In genomic region chr5:40431734-40432133, GRCh38 we compare ENCODE assay signal across 20 cellular contexts.
"Had no signal": no experiment of that assay in that cellular context is flagged by ENCODE, and none has a peak within 500 bp of the region (broad histone marks: within the 10 kb centered on the region; RNA-seq: fewer than 3 reads in every experiment).

No MANE protein-coding gene starts in this region.

- H3K4me1 Mint-ChIP-seq: nephron progenitor cell had no signal

- H3K36me3 Mint-ChIP-seq: mesothelial cell of epicardium; naive thymus-derived CD8-positive, alpha-beta T cell; stimulated activated memory B cell treated with anti-CD40 and anti-IgM and Interleukin-4, amounts not matched to agents 10 μg/mL and 1 μg/mL and 100 μg/mL, for 72 hours had no signal

- H3K4me3 ChIP-seq: gastrocnemius medialis, left lung, prostate gland, sigmoid colon, spleen, suprapubic skin, vagina had no signal

- H3K9me3 ChIP-seq: gastrocnemius medialis, left lung, prostate gland, sigmoid colon, spleen, suprapubic skin, vagina had no signal

- ATAC-seq: gastrocnemius medialis; left lung; naive thymus-derived CD8-positive, alpha-beta T cell; right cardiac atrium; stimulated activated memory B cell treated with anti-CD40 and anti-IgM and Interleukin-4, amounts not matched to agents 10 μg/mL and 1 μg/mL and 100 μg/mL, for 72 hours; stimulated activated naive CD8-positive, alpha-beta T cell treated with anti-CD3 and anti-CD28 coated beads, Interleukin-15, Interleukin-2, amounts not matched to agents 100 U/mL and 50 U/mL, for 24 hours had no signal

- H3K27ac ChIP-seq: gastrocnemius medialis, left lung, prostate gland, sigmoid colon, suprapubic skin, vagina had no signal

- H3K27me3 ChIP-seq: gastrocnemius medialis, left lung, sigmoid colon, spleen, suprapubic skin, vagina had no signal

- H3K4me1 ChIP-seq: gastrocnemius medialis, prostate gland, sigmoid colon had no signal

- H3K27ac Mint-ChIP-seq: mesothelial cell of epicardium; stimulated activated memory B cell treated with anti-CD40 and anti-IgM and Interleukin-4, amounts not matched to agents 10 μg/mL and 1 μg/mL and 100 μg/mL, for 72 hours had no signal

- DNase-seq: cortex of kidney; gastrocnemius medialis; head of caudate nucleus; kidney; left lung; mesenchymal stem cell; naive thymus-derived CD8-positive, alpha-beta T cell; nephron progenitor cell; nucleus accumbens; right cardiac atrium; sigmoid colon; spleen; stimulated activated CD4-positive, alpha-beta T cell treated with anti-CD3 and anti-CD28 coated beads, Interleukin-4, amount 100 ng/mL, for 4 hours; stimulated activated naive CD8-positive, alpha-beta T cell treated with anti-CD3 and anti-CD28 coated beads, Interleukin-15, Interleukin-2, amounts not matched to agents 100 U/mL and 50 U/mL, for 24 hours; trophoblast cell had no signal

- H3K9me3 Mint-ChIP-seq: mesothelial cell of epicardium; naive thymus-derived CD8-positive, alpha-beta T cell; nephron progenitor cell; stimulated activated memory B cell treated with anti-CD40 and anti-IgM and Interleukin-4, amounts not matched to agents 10 μg/mL and 1 μg/mL and 100 μg/mL, for 72 hours had no signal

- H3K27me3 Mint-ChIP-seq: naive thymus-derived CD8-positive, alpha-beta T cell; stimulated activated memory B cell treated with anti-CD40 and anti-IgM and Interleukin-4, amounts not matched to agents 10 μg/mL and 1 μg/mL and 100 μg/mL, for 72 hours had no signal

- H3K4me3 Mint-ChIP-seq: mesothelial cell of epicardium; naive thymus-derived CD8-positive, alpha-beta T cell; nephron progenitor cell; stimulated activated memory B cell treated with anti-CD40 and anti-IgM and Interleukin-4, amounts not matched to agents 10 μg/mL and 1 μg/mL and 100 μg/mL, for 72 hours had no signal

- H3K36me3 ChIP-seq: gastrocnemius medialis, left lung, prostate gland, sigmoid colon, spleen, suprapubic skin, vagina had no signal
